9 cellular contexts compared by ENCODE assay signal in the genomic region with DNA sequence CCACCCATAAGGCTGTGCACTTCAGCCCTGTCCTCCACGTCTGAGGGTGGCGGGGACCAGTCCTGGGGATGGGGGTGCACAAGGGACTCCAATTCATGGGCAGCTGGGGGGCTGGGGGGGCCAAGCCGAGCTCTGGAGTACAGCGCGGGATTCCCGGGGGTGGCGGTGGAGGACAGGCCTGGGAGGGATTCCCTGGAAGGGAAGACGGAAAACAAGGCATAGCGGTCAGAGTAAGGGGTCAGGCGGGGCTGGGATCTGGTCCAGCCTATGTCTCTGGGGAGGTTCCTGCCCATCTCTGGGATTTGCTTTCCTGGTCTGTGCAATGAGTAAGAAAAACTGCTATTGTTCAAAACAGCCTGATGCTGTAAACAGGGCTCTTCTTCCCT. TPM values are rescaled to one million over a fixed set of nuclear protein-coding genes. Genes with fewer than 3 reads are reported as not detected.
A peak's percentile ranks its signal among the peaks of the same experiment; 100 is the strongest.
DNase-seq lines count a peak whose midpoint lies in the region; ATAC-seq and TF ChIP-seq lines count a peak whose summit lies in the region.
"Had no signal": no experiment of that assay in that cellular context is flagged by ENCODE, and none has a peak within 500 bp of the region (broad histone marks: within the 10 kb centered on the region; RNA-seq: fewer than 3 reads in every experiment).

No MANE protein-coding gene starts in this region.

- no peak overlapping the region for H3K27ac ChIP-seq in body of pancreas
- peak overlapping the region; percentile 18 for H3K27ac ChIP-seq in layer of hippocampus (ENCODE audit: low read depth, low read length)
- no peak overlapping the region for H3K27ac ChIP-seq in suprapubic skin
- H3K27ac ChIP-seq: epithelial cell of prostate had no signal

- TF ChIP-seq EP300 in suprapubic skin (IDR thresholded peaks at IDR 0.05) = no peak

- H3K79me2 ChIP-seq in Loucy (ENCODE audit: insufficient read depth, low read length) = no peaks in the 10 kb centered on the region

- DNase-seq in body of pancreas (no peak), suprapubic skin (ENCODE audit: low spot score in 2 of 2) (no peak), DMS114 treated with DMSO at 0.1 percent for 48 hours (lab: John Stamatoyannopoulos, UW; ENCODE audit: unreplicated experiment) (no peak), activated gamma-delta T cell (lab: John Stamatoyannopoulos, UW) (no peak)
- DNase-seq in NK-92 treated with Interleukin-12 subunit alpha and Interleukin-12 subunit beta, amount 100 ng/mL, for 24 hours (lab: John Stamatoyannopoulos, UW) = no peak

- H3K9ac ChIP-seq in Loucy (ENCODE audit: low read depth, low read length, poor library complexity, severe bottlenecking) = no peak overlapping the region

- peaks cover 9% of the 10 kb centered on the region for H3K4me1 ChIP-seq in Loucy (ENCODE audit: insufficient read depth, low read length, poor library complexity, severe bottlenecking)
- H3K4me1 ChIP-seq in body of pancreas = peaks cover 13% of the 10 kb centered on the region
- peaks cover 16% of the 10 kb centered on the region for H3K4me1 ChIP-seq in suprapubic skin

- H3K9me3 ChIP-seq in Loucy (ENCODE audit: insufficient read depth, low read depth, low read length) (no peaks in the 10 kb centered on the region), body of pancreas (no peaks in the 10 kb centered on the region), suprapubic skin (no peaks in the 10 kb centered on the region)
- H3K9me3 ChIP-seq: HAP-1 had no signal

- TF ChIP-seq POLR2A in body of pancreas (IDR thresholded peaks at IDR 0.05) = no peak
- no peak for TF ChIP-seq POLR2A in suprapubic skin (IDR thresholded peaks at IDR 0.05)

- H3K27me3 ChIP-seq in Loucy (ENCODE audit: insufficient read depth, low read length, poor library complexity, severe bottlenecking) = no peaks in the 10 kb centered on the region
- no peaks in the 10 kb centered on the region for H3K27me3 ChIP-seq in body of pancreas
- no peaks in the 10 kb centered on the region for H3K27me3 ChIP-seq in layer of hippocampus (ENCODE audit: control insufficient read depth, insufficient read depth, low read length)
- H3K27me3 ChIP-seq in suprapubic skin = peaks cover 6% of the 10 kb centered on the region

- H4K20me1 ChIP-seq in Loucy (ENCODE audit: insufficient read depth, low read length, poor library complexity, severe bottlenecking) = no peaks in the 10 kb centered on the region

- TF ChIP-seq CTCF in Loucy (conservative IDR thresholded peaks at IDR 0.05; ENCODE audit: low read length) (no peak), body of pancreas (IDR thresholded peaks at IDR 0.05) (peak in 1 of 7 experiments; percentile 3), suprapubic skin (IDR thresholded peaks at IDR 0.05) (no peak)

- peak; percentile 7 for ATAC-seq in body of pancreas

- H3F3A ChIP-seq in Loucy (ENCODE audit: low read depth) = no peaks in the 10 kb centered on the region

- 21 to 43% methylated on average over 3 to 10 of the region's 10 CpGs for WGBS in body of pancreas, 2 donors
- 38% methylated on average over 10 of the region's 10 CpGs for WGBS in suprapubic skin

- H3K36me3 ChIP-seq in Loucy (ENCODE audit: insufficient read depth, low read length) (no peaks in the 10 kb centered on the region), body of pancreas (replicated peaks in 1 of 2; ENCODE audit: insufficient read depth in 1 of 2, low read depth in 2 of 2) (no peaks in the 10 kb centered on the region), suprapubic skin (no peaks in the 10 kb centered on the region)
- H3K36me3 ChIP-seq: HAP-1 had no signal

- no peak overlapping the region for H3K4me3 ChIP-seq in Loucy (ENCODE audit: low read length, poor library complexity, severe bottlenecking)
- H3K4me3 ChIP-seq in body of pancreas = no peak overlapping the region
- H3K4me3 ChIP-seq in suprapubic skin = peak overlapping the region; percentile 46

- intact Hi-C loops in body of pancreas (cut with DNase I) = loop anchor here (5.0 kb wide), 1 partner anchor 69 kb away; no protein-coding TSS in a partner anchor

- no peaks in the 10 kb centered on the region for H3K9me2 ChIP-seq in Loucy (replicated peaks; ENCODE audit: low read depth, low read length)

- H3K4me2 ChIP-seq in Loucy (ENCODE audit: low read depth, low read length, poor library complexity, severe bottlenecking) = peak overlapping the region; percentile 98

- peak overlapping the region; percentile 97; the same call in 1 of the 2 replicates for H2AFZ ChIP-seq in Loucy (ENCODE audit: low read length)

RNA-seq across cellular contexts. Expression of a gene that starts 8.1 kb away (rescaled TPM):
- total RNA-seq in body of pancreas (not detected), suprapubic skin (not detected)

RNA-seq across cellular contexts. Expression of a gene that starts 36.9 kb away (rescaled TPM):
- total RNA-seq in body of pancreas = 1 to 10 TPM in 1 of 2 donors, under 1 TPM in 1; 0.26 to 2.6 TPM
- 1 to 10 TPM in 1 of 4 donors, under 1 TPM in 3; 0.16 to 1.4 (median 0.35) TPM for total RNA-seq in suprapubic skin
